Comparison of ENCODE assay signal across 1 cellular context in the genomic region with DNA sequence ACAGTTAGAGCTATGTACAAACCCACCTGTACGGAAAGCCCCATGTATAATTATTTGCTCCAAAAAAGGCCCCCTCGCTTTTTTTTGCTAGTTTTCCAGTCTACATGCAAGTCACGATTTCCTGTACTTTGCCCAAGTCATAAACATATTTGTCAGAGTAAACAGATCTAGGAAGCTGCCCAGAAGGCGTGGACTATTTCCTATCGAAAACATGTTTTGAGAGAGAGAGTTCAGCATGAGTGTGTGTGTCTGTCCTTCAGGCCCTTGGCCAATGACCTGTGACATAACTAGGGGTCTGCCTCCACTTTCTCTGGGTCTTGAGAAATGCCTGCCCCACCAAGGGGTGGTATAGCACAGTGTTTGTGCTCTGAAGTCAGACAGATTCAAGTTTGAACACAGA.
TF ChIP-seq lines count a peak whose summit lies in the region.

No MANE protein-coding gene starts in this region.

TF ChIP-seq in IMR-90, 13 proteins besides CTCF, POLR2A, EP300 and RAD21:
- TF ChIP-seq, protein P1, sequence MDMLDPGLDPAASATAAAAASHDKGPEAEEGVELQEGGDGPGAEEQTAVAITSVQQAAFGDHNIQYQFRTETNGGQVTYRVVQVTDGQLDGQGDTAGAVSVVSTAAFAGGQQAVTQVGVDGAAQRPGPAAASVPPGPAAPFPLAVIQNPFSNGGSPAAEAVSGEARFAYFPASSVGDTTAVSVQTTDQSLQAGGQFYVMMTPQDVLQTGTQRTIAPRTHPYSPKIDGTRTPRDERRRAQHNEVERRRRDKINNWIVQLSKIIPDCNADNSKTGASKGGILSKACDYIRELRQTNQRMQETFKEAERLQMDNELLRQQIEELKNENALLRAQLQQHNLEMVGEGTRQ (IDR thresholded peaks at IDR 0.05; ENCODE audit: low read depth, low read length): no peak
- TF ChIP-seq MXI1 (IDR thresholded peaks at IDR 0.05; ENCODE audit: borderline replicate concordance, low read depth, low read length) (0 out of 2 replicates have a peak, but pooled peaks have one; percentile 26), MAZ (IDR thresholded peaks at IDR 0.05; ENCODE audit: borderline replicate concordance, low read depth, low read length) (no peak), CEBPB (IDR thresholded peaks at IDR 0.05; ENCODE audit: low read depth, low read length) (no peak), BHLHE40 (IDR thresholded peaks at IDR 0.05; ENCODE audit: low read depth, low read length) (no peak)
- TF ChIP-seq, protein P2, sequence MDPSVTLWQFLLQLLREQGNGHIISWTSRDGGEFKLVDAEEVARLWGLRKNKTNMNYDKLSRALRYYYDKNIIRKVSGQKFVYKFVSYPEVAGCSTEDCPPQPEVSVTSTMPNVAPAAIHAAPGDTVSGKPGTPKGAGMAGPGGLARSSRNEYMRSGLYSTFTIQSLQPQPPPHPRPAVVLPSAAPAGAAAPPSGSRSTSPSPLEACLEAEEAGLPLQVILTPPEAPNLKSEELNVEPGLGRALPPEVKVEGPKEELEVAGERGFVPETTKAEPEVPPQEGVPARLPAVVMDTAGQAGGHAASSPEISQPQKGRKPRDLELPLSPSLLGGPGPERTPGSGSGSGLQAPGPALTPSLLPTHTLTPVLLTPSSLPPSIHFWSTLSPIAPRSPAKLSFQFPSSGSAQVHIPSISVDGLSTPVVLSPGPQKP (IDR thresholded peaks at IDR 0.05; ENCODE audit: borderline replicate concordance, low read depth, low read length): no peak
